8 cellular contexts compared by ENCODE assay signal in genomic region chr11:34274712-34275398, GRCh38.
DNase-seq lines count a peak whose midpoint lies in the region; ATAC-seq and TF ChIP-seq lines count a peak whose summit lies in the region.

No MANE protein-coding gene starts in this region.

- peak; percentile 96 for ATAC-seq in sciatic nerve
- ATAC-seq in HG02678 (IDR thresholded peaks at IDR 0.05; ENCODE audit: unreplicated experiment), result no peak
- ATAC-seq in HG03108 (IDR thresholded peaks at IDR 0.05; ENCODE audit: unreplicated experiment), result no peak

- intact Hi-C loops in cardiac septum (cut with DNase I), result no loop called here
- intact Hi-C loops in sciatic nerve (cut with DNase I), result no loop called here

- DNase-seq in ELF-1 (ENCODE audit: low read depth, low spot score), result peak; percentile 96
- peak; percentile 85 for DNase-seq in cardiac septum (ENCODE audit: low spot score)
- DNase-seq in sciatic nerve (ENCODE audit: low spot score), result peak; percentile 91
- no peak for DNase-seq in NK-92 treated with Interleukin-12 subunit alpha and Interleukin-12 subunit beta, amount 100 ng/mL, for 24 hours (lab: John Stamatoyannopoulos, UW)
- DNase-seq in DMS79 treated with DMSO at 0.1 percent for 48 hours (lab: John Stamatoyannopoulos, UW), result no peak

- peak overlapping the region; percentile 72 for H3K27ac ChIP-seq in VCaP

- TF ChIP-seq CTCF in VCaP (conservative IDR thresholded peaks at IDR 0.05), result no peak

Comparison
In these comparisons a context has a peak if more than half of its experiments do, and no peak if none do; other contexts are left out.
1. DNase-seq: peak in ELF-1 (single experiment), cardiac septum (single experiment) and sciatic nerve (single experiment); none in NK-92 treated with Interleukin-12 subunit alpha and Interleukin-12 subunit beta, amount 100 ng/mL, for 24 hours (single experiment) and DMS79 treated with DMSO at 0.1 percent for 48 hours (single experiment).